ENCODE assay signal across 8 cellular contexts in genomic region chr2:10891848-10892247, GRCh38.
"Had no signal": no experiment of that assay in that cellular context is flagged by ENCODE, and none has a peak within 500 bp of the region (broad histone marks: within the 10 kb centered on the region; RNA-seq: fewer than 3 reads in every experiment).

No MANE protein-coding gene starts in this region.

- H3K4me2 ChIP-seq: GM23338, KMS-11 had no signal

- H2AFZ ChIP-seq: GM23338 had no signal

- H3K4me3 Mint-ChIP-seq: GM23338, H9 had no signal

- H3K27ac Mint-ChIP-seq: GM23338, H9 had no signal

- H3K9ac ChIP-seq: KMS-11 had no signal

- ATAC-seq: GM23338 had no signal

- H3K27ac ChIP-seq: KMS-11 had no signal

- H3K9me3 Mint-ChIP-seq: GM23338, H9 had no signal

- H3K4me3 ChIP-seq: GM23338 had no signal

- DNase-seq: H9, HCEC 1CT, KBM-7 had no signal

- FAIRE-seq: H1, H54, HTR-8/SVneo had no signal
